ENCODE assay signal across 12 cellular contexts in the genomic region with DNA sequence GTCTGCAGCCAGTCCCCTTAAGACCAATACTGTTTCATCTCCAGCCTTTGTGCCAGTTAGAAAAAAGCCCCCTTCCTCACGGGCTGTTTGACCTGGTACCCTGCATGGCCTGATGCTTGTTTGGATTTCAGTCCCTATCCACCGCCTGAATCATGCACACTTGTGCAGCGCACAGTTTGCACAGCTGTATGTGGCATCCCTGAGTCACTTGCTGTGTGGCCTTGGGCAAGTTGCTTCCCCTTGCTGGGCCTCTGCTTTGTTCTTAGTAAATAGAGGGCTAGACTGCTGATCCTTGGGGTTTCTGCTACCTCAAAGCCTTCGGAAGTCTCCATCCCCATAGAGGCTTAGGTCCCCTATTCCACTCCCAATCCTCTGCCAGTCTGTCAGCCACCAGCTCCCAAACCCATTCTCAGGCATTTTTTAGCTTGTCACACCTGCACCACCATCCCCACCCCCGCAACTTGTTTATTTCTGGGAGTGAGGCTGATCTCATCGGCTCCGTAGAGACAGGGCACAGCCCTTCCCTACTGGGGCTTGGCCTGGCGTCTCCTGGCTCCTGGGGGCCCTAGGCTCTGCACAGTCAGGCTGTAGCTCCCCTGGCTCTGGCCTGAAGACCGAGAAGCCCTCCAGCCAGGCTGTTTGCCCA. TPM values are rescaled to one million over a fixed set of nuclear protein-coding genes. Genes with fewer than 3 reads are reported as not detected.
DNase-seq lines count a peak whose midpoint lies in the region; FAIRE-seq and TF ChIP-seq lines count a peak whose summit lies in the region.
"Had no signal": no experiment of that assay in that cellular context is flagged by ENCODE, and none has a peak within 500 bp of the region (broad histone marks: within the 10 kb centered on the region; RNA-seq: fewer than 3 reads in every experiment).

No MANE protein-coding gene starts in this region.

- no peaks in the 10 kb centered on the region for H3K27me3 ChIP-seq in bronchial epithelial cell (ENCODE audit: control insufficient read depth, insufficient read depth, low read length)
- peaks cover 0 to 52% (median 0%) of the 10 kb centered on the region in 3 experiments for H3K27me3 ChIP-seq in neuronal stem cell (ENCODE audit: control insufficient read depth in 3 of 3, insufficient read depth in 3 of 3, low read depth in 1 of 3, low read length in 3 of 3)
- H3K27me3 ChIP-seq in ovary: no peaks in the 10 kb centered on the region

- peak overlapping the region; percentile 90 for H3K18ac ChIP-seq in neuronal stem cell (ENCODE audit: low read length)

- H2BK120ac ChIP-seq in neuronal stem cell (ENCODE audit: low read depth, low read length): no peak overlapping the region

- no peak overlapping the region for H3K9ac ChIP-seq in neuronal stem cell (ENCODE audit: low read depth, low read length, poor library complexity)

- no peak overlapping the region for H3K4me2 ChIP-seq in neuronal stem cell (ENCODE audit: insufficient read depth, low read length, poor library complexity, severe bottlenecking)

- H2BK12ac ChIP-seq in neuronal stem cell (ENCODE audit: low read length): no peak overlapping the region

- H4K8ac ChIP-seq in neuronal stem cell (ENCODE audit: low read depth, low read length): no peak overlapping the region

- no peak overlapping the region for H3K14ac ChIP-seq in neuronal stem cell (ENCODE audit: low read length)

- H4K91ac ChIP-seq in neuronal stem cell (ENCODE audit: low read depth, low read length, poor library complexity): no peak overlapping the region

- H3K27ac ChIP-seq in neuronal stem cell (replicated peaks; ENCODE audit: low read length) (no peak overlapping the region), ovary (no peak overlapping the region)

- peak overlapping the region; percentile 13 for H2BK15ac ChIP-seq in neuronal stem cell (ENCODE audit: low read length)

- peak; percentile 78 for DNase-seq in Daoy (ENCODE audit: low read depth)
- DNase-seq in NCI-H2196 (lab: John Stamatoyannopoulos, UW; ENCODE audit: unreplicated experiment): peak; percentile 31
- peak; percentile 82 for DNase-seq in bronchial epithelial cell (ENCODE audit: low read depth)
- no peak for DNase-seq in neuronal stem cell (ENCODE audit: low spot score)
- DNase-seq in NCI-H187 (lab: John Stamatoyannopoulos, UW): no peak
- DNase-seq in ovary: no peak
- DNase-seq in OCI-M2 (lab: John Stamatoyannopoulos, UW; ENCODE audit: unreplicated experiment): no peak
- DNase-seq in dedifferentiated amniotic fluid mesenchymal stem cell (ENCODE audit: extremely low spot score): no peak
- DNase-seq: activated effector memory CD4-positive, alpha-beta T cell treated with anti-CD3 and anti-CD28 coated beads, Interleukin-2, amount 50 U/mL, for 16 hours; immature natural killer cell; naive B cell; stimulated activated CD8-positive, alpha-beta memory T cell treated with anti-CD3 and anti-CD28 coated beads, Interleukin-4, amount 100 ng/mL, for 48 hours had no signal

- peak overlapping the region; percentile 49 for H2BK5ac ChIP-seq in neuronal stem cell (ENCODE audit: low read length)

- TF ChIP-seq EP300 in ovary (IDR thresholded peaks at IDR 0.05): no peak

- H3K4me1 ChIP-seq in neuronal stem cell (ENCODE audit: control insufficient read depth in 2 of 2, insufficient read depth in 1 of 2, low read depth in 1 of 2, low read length in 2 of 2) (peaks cover 3 to 24% of the 10 kb centered on the region in 2 donors), ovary (ENCODE audit: insufficient read depth) (peaks cover 2% of the 10 kb centered on the region)

- no peak overlapping the region for H2AFZ ChIP-seq in neuronal stem cell (ENCODE audit: low read length)

- H3K79me1 ChIP-seq in neuronal stem cell (ENCODE audit: low read depth, low read length): no peaks in the 10 kb centered on the region

- FAIRE-seq in bronchial epithelial cell (lab: Jason Lieb, UNC): peak; percentile 83

- H3K4me3 ChIP-seq in bronchial epithelial cell (ENCODE audit: low read depth, low read length) (no peak overlapping the region), neuronal stem cell (ENCODE audit: low read length in 2 of 2) (no peak overlapping the region), ovary (no peak overlapping the region)

- intact Hi-C loops in ovary (cut with DNase I): no loop called here

- TF ChIP-seq CTCF in bronchial epithelial cell (IDR thresholded peaks at IDR 0.05; ENCODE audit: insufficient read depth, low read length, severe bottlenecking) (no peak), ovary (IDR thresholded peaks at IDR 0.05) (no peak)

- H2AK5ac ChIP-seq in neuronal stem cell (ENCODE audit: low read depth, low read length): peak overlapping the region; percentile 5

- no CpG with 5 or more reads among the region's 9 CpGs for WGBS in neuronal stem cell (ENCODE audit: extremely low coverage in 2 of 2, insufficient read length in 2 of 2, insufficient replicate concordance in 1 of 2), 2 donors
- WGBS in ovary, 3 donors: 72 to 81% (median 79%) methylated on average over 9 of the region's 9 CpGs

- H3K23ac ChIP-seq in neuronal stem cell (ENCODE audit: low read depth, low read length, poor library complexity): no peak overlapping the region

- TF ChIP-seq POLR2A in ovary (IDR thresholded peaks at IDR 0.05): no peak

- H3K9me3 ChIP-seq in neuronal stem cell (replicated peaks in 1 of 2; ENCODE audit: control insufficient read depth in 2 of 2, insufficient read depth in 1 of 2, low read depth in 1 of 2, low read length in 2 of 2): no peaks in the 10 kb centered on the region
- H3K9me3 ChIP-seq in ovary: no peaks in the 10 kb centered on the region

- H3K36me3 ChIP-seq in bronchial epithelial cell (ENCODE audit: control insufficient read depth, insufficient read depth, low read length) (no peaks in the 10 kb centered on the region), neuronal stem cell (replicated peaks in 1 of 2; ENCODE audit: control insufficient read depth in 2 of 2, insufficient read depth in 2 of 2, low read length in 2 of 2) (no peaks in the 10 kb centered on the region), ovary (no peaks in the 10 kb centered on the region)

- no peak overlapping the region for H3K4ac ChIP-seq in neuronal stem cell (ENCODE audit: low read length)

RNA-seq across cellular contexts. Expression of a gene that starts 8.8 kb away (rescaled TPM):
- 4.4 and 5.5 TPM in 2 replicates for total RNA-seq in Daoy (2014; rRNA removed; shearing (Covaris generic))
- total RNA-seq in bronchial epithelial cell (14.7 and 66.4 TPM in 2 replicates), ovary (10 to 100 TPM in 1 of 7 donors, 1 to 10 TPM in 2, under 1 TPM in 3, not detected in 1; 0.05 to 13.2 (median 0.99) TPM)
- 0.07 TPM for polyA plus RNA-seq in neuronal stem cell (2013, experiment 1 of 2)
- 0.07 TPM for polyA plus RNA-seq in neuronal stem cell (2013, experiment 2 of 2)
- polyA plus RNA-seq in ovary: 1 to 10 TPM in 1 of 2 donors, under 1 TPM in 1; 0.11 to 6.2 TPM
- polyA plus RNA-seq: immature natural killer cell had no signal

RNA-seq across cellular contexts. Expression of a gene that starts 50.0 kb away (rescaled TPM):
- total RNA-seq in Daoy (2014; rRNA removed; shearing (Covaris generic)): 5.5 and 12.2 TPM in 2 replicates
- 532 and 895 TPM in 2 replicates for total RNA-seq in bronchial epithelial cell
- 0.24 TPM for polyA plus RNA-seq in neuronal stem cell (2013, experiment 1 of 2)
- 0.18 TPM for polyA plus RNA-seq in neuronal stem cell (2013, experiment 2 of 2)
- total RNA-seq in ovary: 100 to 1,000 TPM in 1 of 7 donors, 10 to 100 TPM in 4, 1 to 10 TPM in 1, not detected in 1; 3.7 to 379 (median 29.1) TPM
- polyA plus RNA-seq in ovary: 1 to 10 TPM in 1 of 2 donors, under 1 TPM in 1; 0.37 to 2.1 TPM
- polyA plus RNA-seq: immature natural killer cell had no signal

Comparison
In these comparisons a context has a peak if more than half of its experiments do, and no peak if none do; other contexts are left out.
1. DNase-seq: peak in Daoy (single experiment), NCI-H2196 (single experiment) and bronchial epithelial cell (single experiment); none in neuronal stem cell (single experiment), NCI-H187 (0 of 2), ovary (0 of 5), OCI-M2 (single experiment) and dedifferentiated amniotic fluid mesenchymal stem cell (single experiment).